In genomic region chr9:135060461-135061116, GRCh38 we compare ENCODE assay signal across 19 cellular contexts. TPM values are rescaled to one million over a fixed set of nuclear protein-coding genes. Genes with fewer than 3 reads are reported as not detected.
"Had no signal": no experiment of that assay in that cellular context is flagged by ENCODE, and none has a peak within 500 bp of the region (broad histone marks: within the 10 kb centered on the region; RNA-seq: fewer than 3 reads in every experiment).

No MANE protein-coding gene starts in this region.

- DNase-seq: activated CD4-positive, alpha-beta memory T cell treated with anti-CD3 and anti-CD28 coated beads for 36 hours; activated CD4-positive, alpha-beta T cell treated with anti-CD3 and anti-CD28 coated beads for 36 hours; activated naive CD8-positive, alpha-beta T cell treated with anti-CD3 and anti-CD28 coated beads, Interleukin-2, amount 50 U/mL, for 24 hours; activated T-cell treated with anti-CD3 and anti-CD28 coated beads, Interleukin-2, amount 50 U/mL, for 72 hours; erythroblast; gastrocnemius medialis; heart right ventricle; nucleus accumbens; right cardiac atrium; stimulated activated naive CD8-positive, alpha-beta T cell treated with anti-CD3 and anti-CD28 coated beads, Interleukin-15, amount 100 ng/mL, for 72 hours; T-helper 17 cell; upper lobe of left lung; WERI-Rb-1 had no signal

- ATAC-seq: activated CD4-positive, alpha-beta T cell treated with anti-CD3 and anti-CD28 coated beads for 36 hours; activated naive CD8-positive, alpha-beta T cell treated with anti-CD3 and anti-CD28 coated beads, Interleukin-2, amount 50 U/mL, for 24 hours; activated T-cell treated with anti-CD3 and anti-CD28 coated beads, Interleukin-2, amount 50 U/mL, for 72 hours; gastrocnemius medialis; heart right ventricle; left lobe of liver; mucosa of descending colon; naive thymus-derived CD8-positive, alpha-beta T cell; right cardiac atrium; stimulated activated naive CD8-positive, alpha-beta T cell treated with anti-CD3 and anti-CD28 coated beads, Interleukin-15, amount 100 ng/mL, for 72 hours; T-helper 17 cell had no signal

- H3K4me2 ChIP-seq: smooth muscle cell had no signal

- H3K9me3 ChIP-seq: gastrocnemius medialis had no signal

- H3K36me3 ChIP-seq: ascending aorta, breast epithelium, gastrocnemius medialis, heart right ventricle, upper lobe of left lung, WERI-Rb-1 had no signal

- H3K27ac ChIP-seq: ascending aorta, breast epithelium, gastrocnemius medialis, heart right ventricle, upper lobe of left lung, WERI-Rb-1 had no signal

- H3K4me3 ChIP-seq: ascending aorta, breast epithelium, gastrocnemius medialis, heart right ventricle, mucosa of descending colon, smooth muscle cell, upper lobe of left lung had no signal

- H3K27ac Mint-ChIP-seq: activated CD4-positive, alpha-beta memory T cell treated with anti-CD3 and anti-CD28 coated beads for 36 hours; activated CD4-positive, alpha-beta T cell treated with anti-CD3 and anti-CD28 coated beads for 36 hours; activated naive CD8-positive, alpha-beta T cell treated with anti-CD3 and anti-CD28 coated beads, Interleukin-2, amount 50 U/mL, for 24 hours; activated T-cell treated with anti-CD3 and anti-CD28 coated beads, Interleukin-2, amount 50 U/mL, for 72 hours; naive thymus-derived CD8-positive, alpha-beta T cell; stimulated activated naive CD8-positive, alpha-beta T cell treated with anti-CD3 and anti-CD28 coated beads, Interleukin-15, amount 100 ng/mL, for 72 hours; T-helper 17 cell had no signal

- H3K4me3 Mint-ChIP-seq: activated CD4-positive, alpha-beta memory T cell treated with anti-CD3 and anti-CD28 coated beads for 36 hours; activated CD4-positive, alpha-beta T cell treated with anti-CD3 and anti-CD28 coated beads for 36 hours; activated naive CD8-positive, alpha-beta T cell treated with anti-CD3 and anti-CD28 coated beads, Interleukin-2, amount 50 U/mL, for 24 hours; activated T-cell treated with anti-CD3 and anti-CD28 coated beads, Interleukin-2, amount 50 U/mL, for 72 hours; naive thymus-derived CD8-positive, alpha-beta T cell; stimulated activated naive CD8-positive, alpha-beta T cell treated with anti-CD3 and anti-CD28 coated beads, Interleukin-15, amount 100 ng/mL, for 72 hours; T-helper 17 cell had no signal

- H3K4me1 Mint-ChIP-seq: activated CD4-positive, alpha-beta T cell treated with anti-CD3 and anti-CD28 coated beads for 36 hours; activated naive CD8-positive, alpha-beta T cell treated with anti-CD3 and anti-CD28 coated beads, Interleukin-2, amount 50 U/mL, for 24 hours; naive thymus-derived CD8-positive, alpha-beta T cell; stimulated activated naive CD8-positive, alpha-beta T cell treated with anti-CD3 and anti-CD28 coated beads, Interleukin-15, amount 100 ng/mL, for 72 hours; T-helper 17 cell had no signal

- H3K36me3 Mint-ChIP-seq: activated CD4-positive, alpha-beta memory T cell treated with anti-CD3 and anti-CD28 coated beads for 36 hours had no signal

- H3K4me1 ChIP-seq: ascending aorta, breast epithelium, gastrocnemius medialis, heart right ventricle, upper lobe of left lung had no signal

- H3K27me3 ChIP-seq: upper lobe of left lung had no signal

RNA-seq across cellular contexts. Expression of gene OLFM1, which starts 26.9 kb away (rescaled TPM):
- total RNA-seq: activated CD4-positive, alpha-beta memory T cell treated with anti-CD3 and anti-CD28 coated beads for 36 hours; activated CD4-positive, alpha-beta T cell treated with anti-CD3 and anti-CD28 coated beads for 36 hours; naive thymus-derived CD8-positive, alpha-beta T cell; T-helper 17 cell had no signal
- polyA plus RNA-seq: naive thymus-derived CD8-positive, alpha-beta T cell had no signal
